Comparison of ENCODE assay signal across 1 cellular context in genomic region chr14:24092110-24092959, GRCh38.
TF ChIP-seq lines count a peak whose summit lies in the region.

No MANE protein-coding gene starts in this region.

TF ChIP-seq in SK-N-SH, 30 proteins besides CTCF, POLR2A, EP300 and RAD21:
- TF ChIP-seq CHD2 (IDR thresholded peaks at IDR 0.05; ENCODE audit: low read length, partially characterized antibody) (no peak), MAX (IDR thresholded peaks at IDR 0.05; ENCODE audit: low read depth) (no peak), SMC3 (IDR thresholded peaks at IDR 0.05; ENCODE audit: low read depth, low read length) (no peak), ELF1 (IDR thresholded peaks at IDR 0.05) (no peak), MXI1 (IDR thresholded peaks at IDR 0.05; ENCODE audit: low read depth, low read length) (no peak), YY1 (IDR thresholded peaks at IDR 0.05; ENCODE audit: low read depth) (no peak), IRF3 (IDR thresholded peaks at IDR 0.05; ENCODE audit: low read depth, low read length) (no peak), ZBTB33 (IDR thresholded peaks at IDR 0.05; ENCODE audit: borderline replicate concordance, low read depth) (no peak), MEF2A (IDR thresholded peaks at IDR 0.05; ENCODE audit: borderline replicate concordance, low read depth) (no peak), JUND (IDR thresholded peaks at IDR 0.05) (no peak), POLR2AphosphoS5 (IDR thresholded peaks at IDR 0.05; ENCODE audit: low read depth, low read length) (no peak), RFX5 (IDR thresholded peaks at IDR 0.05; ENCODE audit: low read length) (no peak)
TF ChIP-seq in SK-N-SH: peak in this region for 0.
